Comparison of ENCODE assay signal across 7 cellular contexts in the genomic region with DNA sequence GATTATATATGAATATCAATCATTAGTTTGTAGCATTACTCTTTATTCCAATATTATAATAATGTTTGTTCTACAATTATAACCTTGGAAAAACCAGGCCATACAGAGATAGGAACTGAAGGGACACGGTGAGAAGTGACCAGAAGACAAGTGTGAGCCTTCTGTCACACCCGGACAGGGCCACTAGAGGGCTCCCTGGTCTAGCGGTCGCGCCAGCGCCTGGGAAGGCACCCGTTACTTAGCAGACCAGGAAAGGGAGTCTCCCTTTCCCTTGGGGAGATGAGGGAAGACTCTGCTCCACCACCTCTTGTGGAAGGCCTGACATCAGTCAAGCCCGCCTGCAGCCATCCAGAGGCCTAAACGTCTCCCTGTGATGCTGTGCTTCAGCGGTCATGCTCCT. TPM values are rescaled to one million over a fixed set of nuclear protein-coding genes. Genes with fewer than 3 reads are reported as not detected.
DNase-seq lines count a peak whose midpoint lies in the region; ATAC-seq, FAIRE-seq and TF ChIP-seq lines count a peak whose summit lies in the region.
"Not testable (repeated sequence)": the region's sequence is repeated elsewhere in the genome, so short reads cannot be mapped to it uniquely, and the experiment has no call there.

No MANE protein-coding gene starts in this region.

- not testable (repeated sequence) for H3K4me1 ChIP-seq in HepG2 (ENCODE audit: insufficient read depth, low read length); trophoblast cell (ENCODE audit: control insufficient read depth in 1 of 2, insufficient read depth in 2 of 2, low read length in 2 of 2)

- H2AFZ ChIP-seq in HepG2 (ENCODE audit: low read length); trophoblast cell (ENCODE audit: insufficient read depth, low read length, poor library complexity): not testable (repeated sequence)

- H3K4ac ChIP-seq in trophoblast cell (ENCODE audit: low read depth, low read length) = not testable (repeated sequence)

- not testable (repeated sequence) for H3K23ac ChIP-seq in trophoblast cell (ENCODE audit: low read length)

- not testable (repeated sequence) for ATAC-seq in HepG2

- H3K9ac ChIP-seq in HepG2 (ENCODE audit: insufficient read depth, low read depth, low read length); trophoblast cell (ENCODE audit: low read length): not testable (repeated sequence)

- H3K18ac ChIP-seq in trophoblast cell (ENCODE audit: low read length) = not testable (repeated sequence)

- H4K12ac ChIP-seq in trophoblast cell (ENCODE audit: low read depth, low read length) = not testable (repeated sequence)

- H4K8ac ChIP-seq in trophoblast cell (ENCODE audit: low read depth, low read length) = not testable (repeated sequence)

- CTCF ChIA-PET in HepG2 (lab: Yijun Ruan, JAX; ENCODE audit: low intra/inter-chr PET ratio, low total read pairs) = not testable (repeated sequence)

- intact Hi-C loops in HepG2 (cut with micrococcal nuclease; ENCODE audit: unreplicated experiment) = not testable (repeated sequence)

- H3K79me1 ChIP-seq in trophoblast cell (ENCODE audit: low read length) = not testable (repeated sequence)

- not testable (repeated sequence) for TF ChIP-seq RAD21 in HepG2 (CRISPR knock-in tag; IDR thresholded peaks at IDR 0.05)

- peak; percentile 57 for DNase-seq in NB4 (ENCODE audit: low read depth)
- DNase-seq in WERI-Rb-1 = peak; percentile 67
- DNase-seq in brain microvascular endothelial cell; HepG2 (ENCODE audit: low spot score): not testable (repeated sequence)
- peak in 1 of 2 donors; percentile 6 for DNase-seq in foreskin fibroblast
- DNase-seq in trophoblast cell = peak; percentile 20 to 28

- not testable (repeated sequence) for TF ChIP-seq POLR2A in NB4 (IDR thresholded peaks at IDR 0.05; ENCODE audit: extremely low read depth, insufficient read length); HepG2 (IDR thresholded peaks at IDR 0.05; ENCODE audit: insufficient read depth in 1 of 2, low read depth in 2 of 2, low read length in 2 of 2)

- not testable (repeated sequence) for H3K27me3 ChIP-seq in WERI-Rb-1 (ENCODE audit: insufficient read depth, low read depth, severe bottlenecking); brain microvascular endothelial cell (replicated peaks); HepG2 (ENCODE audit: control insufficient read depth in 1 of 2, insufficient read depth in 2 of 2, low read length in 2 of 2); trophoblast cell (ENCODE audit: insufficient read depth, low read length)

- TF ChIP-seq EP300 in HepG2 (IDR thresholded peaks at IDR 0.05; ENCODE audit: low read depth in 2 of 2, low read length in 2 of 2); HepG2 (CRISPR knock-in tag; IDR thresholded peaks at IDR 0.05; ENCODE audit: borderline replicate concordance): not testable (repeated sequence)

- WGBS in HepG2 (ENCODE audit: low lambda C conversion rate) = 31% methylated on average over 2 of the region's 10 CpGs
- WGBS in trophoblast cell (ENCODE audit: extremely low coverage, insufficient coverage, insufficient read length) = no CpG with 5 or more reads among the region's 10 CpGs

- not testable (repeated sequence) for H4K20me1 ChIP-seq in HepG2 (ENCODE audit: insufficient read depth, low read length)

- H3K9me3 ChIP-seq in WERI-Rb-1 (ENCODE audit: severe bottlenecking) (peaks cover 11% of the 10 kb centered on the region), HepG2 (ENCODE audit: low read length) (peaks cover 60% of the 10 kb centered on the region), trophoblast cell (ENCODE audit: insufficient read depth, low read depth, low read length) (peaks cover 26% of the 10 kb centered on the region)

- not testable (repeated sequence) for FAIRE-seq in HepG2 (lab: Jason Lieb, UNC)

- in situ Hi-C loops in brain microvascular endothelial cell (cut with HindIII; ENCODE audit: low pct_ligation_motif_present, low sequenced_read_pairs); HepG2 (cut with HindIII; ENCODE audit: extremely low pct_ligation_motif_present, low pct_unique_long_range_greater_than_20kb): not testable (repeated sequence)

- not testable (repeated sequence) for H3K4me3 ChIP-seq in NB4 (ENCODE audit: low read depth, low read length); WERI-Rb-1 (ENCODE audit: low read depth, low read length); brain microvascular endothelial cell (ENCODE audit: low read depth, low read length); foreskin fibroblast (ENCODE audit: low read depth in 1 of 2, low read length in 2 of 2); HepG2 (replicated peaks in 1 of 3; ENCODE audit: insufficient read depth in 1 of 3, low read depth in 2 of 3, low read length in 3 of 3); trophoblast cell (ENCODE audit: low read depth, low read length)

- not testable (repeated sequence) for H2AK5ac ChIP-seq in trophoblast cell (ENCODE audit: low read length)

- not testable (repeated sequence) for H3K79me2 ChIP-seq in HepG2 (ENCODE audit: insufficient read depth, low read length); trophoblast cell (ENCODE audit: control insufficient read depth, insufficient read depth, low read length, poor library complexity)

- not testable (repeated sequence) for H2BK12ac ChIP-seq in trophoblast cell (ENCODE audit: low read length)

- not testable (repeated sequence) for H3K36me3 ChIP-seq in WERI-Rb-1; brain microvascular endothelial cell (replicated peaks); HepG2 (replicated peaks in 1 of 2; ENCODE audit: control insufficient read depth in 1 of 2, insufficient read depth in 2 of 2, low read length in 2 of 2); trophoblast cell (ENCODE audit: control insufficient read depth in 1 of 2, insufficient read depth in 2 of 2, low read length in 2 of 2)

- H4K91ac ChIP-seq in trophoblast cell (ENCODE audit: low read depth, low read length) = not testable (repeated sequence)

- not testable (repeated sequence) for H2BK120ac ChIP-seq in trophoblast cell (ENCODE audit: insufficient read depth, low read length, poor library complexity)

- H3K27ac ChIP-seq in WERI-Rb-1; brain microvascular endothelial cell; HepG2 (ENCODE audit: extremely low read length, insufficient read depth, low read length); trophoblast cell (ENCODE audit: low read depth, low read length): not testable (repeated sequence)

- H3K4me2 ChIP-seq in HepG2 (ENCODE audit: low read depth, low read length); trophoblast cell (ENCODE audit: low read length): not testable (repeated sequence)

- TF ChIP-seq CTCF in GM12874 (IDR thresholded peaks at IDR 0.05; ENCODE audit: insufficient read depth, low read depth, low read length) (peak; percentile 17; the same call in 1 of the 2 replicates), NB4 (IDR thresholded peaks at IDR 0.05; ENCODE audit: low read depth, low read length) (peak; percentile 43), WERI-Rb-1 (IDR thresholded peaks at IDR 0.05; ENCODE audit: low read depth, low read length) (peak; percentile 78), brain microvascular endothelial cell (IDR thresholded peaks at IDR 0.05; ENCODE audit: low read depth, low read length, missing control alignments) (peak; percentile 45), foreskin fibroblast (IDR thresholded peaks at IDR 0.05; ENCODE audit: low read depth, low read length) (peak; percentile 6), HepG2 (CRISPR knock-in tag; IDR thresholded peaks at IDR 0.05) (peak; percentile 58)

- not testable (repeated sequence) for BruUV-seq in HepG2 (replicated peaks; lab: Mats Ljungman, UMichigan)

- not testable (repeated sequence) for H3K14ac ChIP-seq in trophoblast cell (ENCODE audit: low read length)

- not testable (repeated sequence) for H2BK5ac ChIP-seq in trophoblast cell (ENCODE audit: low read depth, low read length, poor library complexity)

- POLR2A ChIA-PET in HepG2 (lab: Yijun Ruan, JAX) = not testable (repeated sequence)

RNA-seq across cellular contexts. Expression of a gene that starts 7.8 kb away (rescaled TPM):
- total RNA-seq in HepG2 (2016; rRNA removed; fragmentation: Illumina TruSeq; extraction: Trizol) = 6.8 and 8.8 TPM in 2 replicates
- 2.6 and 3.0 TPM in 2 replicates for total RNA-seq in HepG2 (2016; cell fraction: cytosol; rRNA removed; fragmentation: Illumina TruSeq; extraction: Trizol; ENCODE audit: low read depth)
- total RNA-seq in HepG2 (2016; cell fraction: insoluble cytoplasmic fraction; rRNA removed; fragmentation: Illumina TruSeq; extraction: Trizol) = 6.9 and 7.4 TPM in 2 replicates
- 1.9 and 3.0 TPM in 2 replicates for total RNA-seq in HepG2 (2016; cell fraction: membrane; rRNA removed; fragmentation: Illumina TruSeq; extraction: Trizol)
- total RNA-seq in HepG2 (2016; cell fraction: nucleus; rRNA removed; fragmentation: Illumina TruSeq; extraction: Trizol) = 16.0 and 16.5 TPM in 2 replicates
- polyA plus RNA-seq in HepG2 (2011; rRNA removed) = 6.1 and 6.7 TPM in 2 replicates
- 1.1 and 1.6 TPM in 2 replicates for polyA plus RNA-seq in HepG2 (2011; cell fraction: cytosol; rRNA removed)
- 13.3 and 15.0 TPM in 2 replicates for polyA plus RNA-seq in HepG2 (2011; cell fraction: nucleus; rRNA removed)
- polyA plus RNA-seq in HepG2 (2012) = 5.1 and 5.2 TPM in 2 replicates
- polyA plus RNA-seq in HepG2 (2016; cell fraction: cytosol; fragmentation: Illumina TruSeq; extraction: Trizol; ENCODE audit: low read depth) = 0.75 and 1.0 TPM in 2 replicates
- 4.7 and 5.1 TPM in 2 replicates for polyA plus RNA-seq in HepG2 (2016; cell fraction: insoluble cytoplasmic fraction; fragmentation: Illumina TruSeq; extraction: Trizol; ENCODE audit: low read depth)
- polyA plus RNA-seq in HepG2 (2016; cell fraction: membrane; fragmentation: Illumina TruSeq; extraction: Trizol; ENCODE audit: low read depth) = 0.47 and 0.76 TPM in 2 replicates
- 21.1 and 27.9 TPM in 2 replicates for polyA plus RNA-seq in HepG2 (2016; cell fraction: nucleus; fragmentation: Illumina TruSeq; extraction: Trizol; ENCODE audit: insufficient read depth, low read depth)
- 3.3 and 5.8 TPM in 2 replicates for polyA minus RNA-seq in HepG2 (2011; rRNA and poly(A)+ RNA removed; ENCODE audit: low replicate concordance)
- 1.8 and 2.7 TPM in 2 replicates for polyA minus RNA-seq in HepG2 (2011; cell fraction: cytosol; rRNA and poly(A)+ RNA removed)
- polyA minus RNA-seq in HepG2 (2011; cell fraction: nucleus; rRNA and poly(A)+ RNA removed) = 24.7 and 26.6 TPM in 2 replicates
- 5.2 and 5.6 TPM in 2 replicates for polyA plus RNA-seq in trophoblast cell (2013)

RNA-seq across cellular contexts. Expression of a gene that starts 22.2 kb away (rescaled TPM):
- 6.5 and 8.4 TPM in 2 replicates for total RNA-seq in HepG2 (2016; rRNA removed; fragmentation: Illumina TruSeq; extraction: Trizol)
- total RNA-seq in HepG2 (2016; cell fraction: cytosol; rRNA removed; fragmentation: Illumina TruSeq; extraction: Trizol; ENCODE audit: low read depth) = 0.44 and 1.5 TPM in 2 replicates
- total RNA-seq in HepG2 (2016; cell fraction: insoluble cytoplasmic fraction; rRNA removed; fragmentation: Illumina TruSeq; extraction: Trizol) = 7.3 and 7.4 TPM in 2 replicates
- 1.2 and 2.1 TPM in 2 replicates for total RNA-seq in HepG2 (2016; cell fraction: membrane; rRNA removed; fragmentation: Illumina TruSeq; extraction: Trizol)
- total RNA-seq in HepG2 (2016; cell fraction: nucleus; rRNA removed; fragmentation: Illumina TruSeq; extraction: Trizol) = 12.2 and 12.3 TPM in 2 replicates
- 3.8 and 5.2 TPM in 2 replicates for polyA plus RNA-seq in HepG2 (2011; rRNA removed)
- 2.9 and 3.4 TPM in 2 replicates for polyA plus RNA-seq in HepG2 (2011; cell fraction: cytosol; rRNA removed)
- polyA plus RNA-seq in HepG2 (2011; cell fraction: nucleus; rRNA removed) = 18.5 and 18.6 TPM in 2 replicates
- polyA plus RNA-seq in HepG2 (2012) = 3.2 and 3.8 TPM in 2 replicates
- 0.10 and 0.14 TPM in 2 replicates for polyA plus RNA-seq in HepG2 (2016; cell fraction: cytosol; fragmentation: Illumina TruSeq; extraction: Trizol; ENCODE audit: low read depth)
- polyA plus RNA-seq in HepG2 (2016; cell fraction: insoluble cytoplasmic fraction; fragmentation: Illumina TruSeq; extraction: Trizol; ENCODE audit: low read depth) = 4.0 and 4.7 TPM in 2 replicates
- polyA plus RNA-seq in HepG2 (2016; cell fraction: membrane; fragmentation: Illumina TruSeq; extraction: Trizol; ENCODE audit: low read depth) = 0.45 and 0.70 TPM in 2 replicates
- polyA plus RNA-seq in HepG2 (2016; cell fraction: nucleus; fragmentation: Illumina TruSeq; extraction: Trizol; ENCODE audit: insufficient read depth, low read depth) = 11.4 and 11.7 TPM in 2 replicates
- polyA minus RNA-seq in HepG2 (2011; rRNA and poly(A)+ RNA removed; ENCODE audit: low replicate concordance) = 6.6 and 10.6 TPM in 2 replicates
- polyA minus RNA-seq in HepG2 (2011; cell fraction: cytosol; rRNA and poly(A)+ RNA removed) = 3.0 and 4.5 TPM in 2 replicates
- polyA minus RNA-seq in HepG2 (2011; cell fraction: nucleus; rRNA and poly(A)+ RNA removed) = 19.3 and 19.5 TPM in 2 replicates
- 2.7 TPM in 2 replicates for polyA plus RNA-seq in trophoblast cell (2013)

Comparison
In these comparisons a context has a peak if more than half of its experiments do, and no peak if none do; other contexts are left out.
1. CTCF ChIP-seq: peak in every context shown above with its lines; median percentile 78 in WERI-Rb-1; 58 in HepG2; 45 in brain microvascular endothelial cell; 43 in NB4; 17 in GM12874; 6 in foreskin fibroblast.